14 cellular contexts compared by ENCODE assay signal in the genomic region with DNA sequence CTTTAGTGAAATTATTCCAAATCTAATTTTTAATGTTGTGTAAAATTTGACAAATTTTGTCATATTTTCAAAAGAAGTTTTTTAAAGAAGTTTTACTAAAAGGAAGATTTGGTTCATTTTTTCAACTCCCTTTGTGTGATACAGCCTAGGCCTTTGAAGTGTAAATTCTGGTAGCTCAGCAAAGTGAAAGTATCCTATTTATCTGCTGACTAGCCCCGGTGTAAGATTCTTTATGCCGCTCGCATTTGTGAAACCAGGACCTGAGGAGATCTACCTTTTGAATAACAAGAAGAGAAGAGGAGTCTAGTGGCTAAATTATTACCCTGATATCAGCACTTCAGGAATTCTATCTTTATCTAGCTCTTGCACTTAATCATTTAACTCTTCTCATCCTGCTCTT.
DNase-seq lines count a peak whose midpoint lies in the region; ATAC-seq and TF ChIP-seq lines count a peak whose summit lies in the region.
"Had no signal": no experiment of that assay in that cellular context is flagged by ENCODE, and none has a peak within 500 bp of the region (broad histone marks: within the 10 kb centered on the region; RNA-seq: fewer than 3 reads in every experiment).

No MANE protein-coding gene starts in this region.

- H3K9me3 ChIP-seq in heart right ventricle (no peaks in the 10 kb centered on the region), sigmoid colon (no peaks in the 10 kb centered on the region), ascending aorta (no peaks in the 10 kb centered on the region)
- H3K9me3 ChIP-seq: BLaER1 treated with 17β-estradiol and CSF1 and Interleukin-3, amounts not matched to agents 10 nM and 100 nM; ovary had no signal

- TF ChIP-seq CTCF in heart right ventricle (IDR thresholded peaks at IDR 0.05) (no peak), astrocyte of the spinal cord (IDR thresholded peaks at IDR 0.05; ENCODE audit: low read depth, low read length) (no peak), sigmoid colon (IDR thresholded peaks at IDR 0.05) (no peak), ascending aorta (IDR thresholded peaks at IDR 0.05) (no peak)

- H3K27ac ChIP-seq in heart right ventricle, result peak overlapping the region in 1 of 10 donors; percentile 45
- no peak overlapping the region for H3K27ac ChIP-seq in sigmoid colon
- no peak overlapping the region for H3K27ac ChIP-seq in ascending aorta
- H3K27ac ChIP-seq: BLaER1 treated with 17β-estradiol and CSF1 and Interleukin-3, amounts not matched to agents 10 nM and 100 nM; dorsolateral prefrontal cortex; ovary had no signal

- no peak for DNase-seq in heart right ventricle
- DNase-seq in Right ventricle myocardium inferior (ENCODE audit: missing footprints), result no peak
- peak; percentile 36 for DNase-seq in astrocyte of the spinal cord (ENCODE audit: low read depth, low spot score)
- no peak for DNase-seq in left colon
- no peak for DNase-seq in sigmoid colon
- DNase-seq in ascending aorta (ENCODE audit: low spot score in 2 of 2), result no peak
- DNase-seq in AML-193 (lab: John Stamatoyannopoulos, UW), result no peak
- DNase-seq: activated T-cell treated with anti-CD3 and anti-CD28 coated beads, Interleukin-2, amount 50 U/mL, for 24 hours; dorsolateral prefrontal cortex; NCI-H2171; ovary; T-cell had no signal

- H3K36me3 ChIP-seq in heart right ventricle, result no peaks in the 10 kb centered on the region
- H3K36me3 ChIP-seq in sigmoid colon, result no peaks in the 10 kb centered on the region
- H3K36me3 ChIP-seq in ascending aorta, result no peaks in the 10 kb centered on the region
- H3K36me3 ChIP-seq: BLaER1 treated with 17β-estradiol and CSF1 and Interleukin-3, amounts not matched to agents 10 nM and 100 nM; ovary had no signal

- WGBS in heart right ventricle, 2 donors, result 3 to 30% methylated on average over 3 of the region's 3 CpGs
- 68 to 69% methylated on average over 3 of the region's 3 CpGs for WGBS in sigmoid colon, 2 donors

- intact Hi-C loops in heart right ventricle (cut with DNase I) (no loop called here), Right ventricle myocardium inferior (cut with DNase I) (no loop called here), left colon (cut with DNase I, micrococcal nuclease) (no loop called here), sigmoid colon (cut with DNase I) (no loop called here), ascending aorta (cut with DNase I) (no loop called here)

- no peak for TF ChIP-seq EP300 in sigmoid colon (IDR thresholded peaks at IDR 0.05)

- H3K4me3 ChIP-seq in heart right ventricle (peak overlapping the region in 7 of 10 donors; percentile 7 to 39 (median 31)), astrocyte of the spinal cord (ENCODE audit: low read depth, low read length) (no peak overlapping the region), sigmoid colon (no peak overlapping the region), ascending aorta (no peak overlapping the region)
- H3K4me3 ChIP-seq: BLaER1 treated with 17β-estradiol and CSF1 and Interleukin-3, amounts not matched to agents 10 nM and 100 nM; dorsolateral prefrontal cortex; ovary had no signal

- in situ Hi-C loops in astrocyte of the spinal cord (cut with HindIII; ENCODE audit: low sequenced_read_pairs), result no loop called here

- peaks cover 0 to 11% (median 0%) of the 10 kb centered on the region in 9 donors for H3K4me1 ChIP-seq in heart right ventricle
- H3K4me1 ChIP-seq in sigmoid colon, result peaks cover 0 to 3% (median 0%) of the 10 kb centered on the region in 4 donors
- H3K4me1 ChIP-seq in ascending aorta, result no peaks in the 10 kb centered on the region
- H3K4me1 ChIP-seq: BLaER1 treated with 17β-estradiol and CSF1 and Interleukin-3, amounts not matched to agents 10 nM and 100 nM had no signal

- ATAC-seq in heart right ventricle, result no peak
- ATAC-seq in Right ventricle myocardium inferior, result no peak
- peak; percentile 42 for ATAC-seq in left colon
- no peak for ATAC-seq in HG03139 (IDR thresholded peaks at IDR 0.05; ENCODE audit: unreplicated experiment)

- no peak for TF ChIP-seq POLR2A in sigmoid colon (IDR thresholded peaks at IDR 0.05)

- H3K27me3 ChIP-seq in heart right ventricle (no peaks in the 10 kb centered on the region), sigmoid colon (no peaks in the 10 kb centered on the region), ascending aorta (no peaks in the 10 kb centered on the region)
- H3K27me3 ChIP-seq: BLaER1 treated with 17β-estradiol and CSF1 and Interleukin-3, amounts not matched to agents 10 nM and 100 nM; dorsolateral prefrontal cortex; ovary had no signal

Comparison
In these comparisons a context has a peak if more than half of its experiments do, and no peak if none do; other contexts are left out.
1. H3K4me3 ChIP-seq: peak in heart right ventricle (7 of 10); none in astrocyte of the spinal cord (single experiment), sigmoid colon (0 of 4) and ascending aorta (0 of 2).